Comparison of ENCODE assay signal across 27 cellular contexts in the genomic region with DNA sequence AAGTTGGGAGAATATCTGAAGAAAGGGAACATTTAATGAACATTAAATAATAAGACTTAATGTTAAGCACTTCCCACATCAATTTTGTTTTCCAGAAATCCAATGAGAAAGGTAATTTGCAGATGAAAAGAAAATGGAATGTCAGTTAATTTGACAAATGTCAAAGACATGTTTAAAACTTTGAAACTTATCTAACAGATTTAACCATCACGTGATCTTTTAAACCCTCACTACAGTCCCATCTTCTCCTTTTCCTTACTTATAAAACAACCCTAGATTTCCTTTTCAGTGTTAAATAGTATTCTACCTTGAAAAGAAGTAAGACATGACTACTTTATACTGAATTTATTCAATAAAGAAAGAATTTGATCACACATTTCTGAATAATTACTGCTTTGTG.
"Had no signal": no experiment of that assay in that cellular context is flagged by ENCODE, and none has a peak within 500 bp of the region (broad histone marks: within the 10 kb centered on the region; RNA-seq: fewer than 3 reads in every experiment).

No MANE protein-coding gene starts in this region.

- ATAC-seq: stimulated activated effector memory CD8-positive, alpha-beta T cell treated with anti-CD3 and anti-CD28 coated beads, Interleukin-12 subunit alpha, Interleukin-12 subunit beta, amount 100 ng/mL, for 72 hours; stimulated activated memory B cell treated with anti-CD40 and anti-IgM and Interleukin-4, amounts not matched to agents 10 μg/mL and 1 μg/mL and 100 μg/mL, for 72 hours; stimulated activated naive B cell treated with anti-CD40 and anti-IgM and Interleukin-4, amounts not matched to agents 10 μg/mL and 1 μg/mL and 100 μg/mL, for 72 hours; stimulated activated naive CD8-positive, alpha-beta T cell treated with anti-CD3 and anti-CD28 coated beads, Interleukin-15, amount 100 ng/mL, for 72 hours; stimulated activated naive CD8-positive, alpha-beta T cell treated with anti-CD3 and anti-CD28 coated beads, Interleukin-15, Interleukin-2, amounts not matched to agents 100 U/mL and 50 U/mL, for 24 hours; upper lobe of right lung had no signal

- FAIRE-seq: urothelium cell line had no signal

- H3K4me3 ChIP-seq: stomach, suprapubic skin, testis, thoracic aorta, thyroid gland, tibial artery, tibial nerve, transverse colon, upper lobe of left lung, upper lobe of right lung, uterus, vagina had no signal

- DNase-seq: stimulated activated CD4-positive, alpha-beta T cell treated with anti-CD3 and anti-CD28 coated beads, Interleukin-2, amount 100 ng/mL, for 48 hours; stimulated activated CD4-positive, alpha-beta T cell treated with anti-CD3 and anti-CD28 coated beads, Interleukin-4, amount 100 ng/mL, for 1 hour; stimulated activated CD4-positive, alpha-beta T cell treated with anti-CD3 and anti-CD28 coated beads, Interleukin-4, amount 100 ng/mL, for 24 hours; stimulated activated CD4-positive, alpha-beta T cell treated with anti-CD3 and anti-CD28 coated beads, Interleukin-4, amount 100 ng/mL, for 4 hours; stimulated activated CD8-positive, alpha-beta memory T cell treated with anti-CD3 and anti-CD28 coated beads, Interleukin-4, amount 100 ng/mL, for 48 hours; stimulated activated naive B cell treated with anti-CD40 and anti-IgM and Interleukin-4, amounts not matched to agents 10 μg/mL and 1 μg/mL and 100 μg/mL, for 72 hours; stimulated activated naive CD4-positive, alpha-beta T cell; stimulated activated naive CD4-positive, alpha-beta T cell treated with Interleukin-2 at 50 U/mL for 16 hours; stimulated activated naive CD8-positive, alpha-beta T cell treated with anti-CD3 and anti-CD28 coated beads, Interleukin-15, amount 100 ng/mL, for 72 hours; stimulated activated naive CD8-positive, alpha-beta T cell treated with anti-CD3 and anti-CD28 coated beads, Interleukin-15, Interleukin-2, amounts not matched to agents 100 U/mL and 50 U/mL, for 24 hours; stomach; substantia nigra; testis; thyroid gland; tibial artery; transverse colon; trophoblast cell; upper lobe of left lung; upper lobe of right lung; uterus had no signal

- H3K27ac ChIP-seq: stomach, suprapubic skin, testis, thoracic aorta, thyroid gland, tibial artery, tibial nerve, transverse colon, upper lobe of left lung, upper lobe of right lung, uterus, vagina had no signal

- H3K4me1 ChIP-seq: stomach, suprapubic skin, testis, thyroid gland, tibial artery, transverse colon, upper lobe of left lung, upper lobe of right lung, uterus, vagina had no signal

- H3K36me3 ChIP-seq: stomach, suprapubic skin, thoracic aorta, thyroid gland, tibial artery, tibial nerve, transverse colon, upper lobe of left lung, upper lobe of right lung, uterus, vagina had no signal

- H3K27me3 ChIP-seq: stomach, suprapubic skin, testis, thyroid gland, tibial artery, tibial nerve, transverse colon, upper lobe of left lung, upper lobe of right lung, uterus, vagina had no signal

- H3K9me3 ChIP-seq: stomach, suprapubic skin, testis, thoracic aorta, thyroid gland, tibial artery, tibial nerve, transverse colon, upper lobe of left lung, upper lobe of right lung, uterus, vagina had no signal
